21 cellular contexts compared by ENCODE assay signal in genomic region chr15:54979949-54980348, GRCh38.
"Had no signal": no experiment of that assay in that cellular context is flagged by ENCODE, and none has a peak within 500 bp of the region (broad histone marks: within the 10 kb centered on the region; RNA-seq: fewer than 3 reads in every experiment).

No MANE protein-coding gene starts in this region.

- H3K4me3 Mint-ChIP-seq: naive thymus-derived CD4-positive, alpha-beta T cell; neural crest cell had no signal

- H3K9me3 Mint-ChIP-seq: neural crest cell had no signal

- H3K36me3 Mint-ChIP-seq: naive thymus-derived CD4-positive, alpha-beta T cell had no signal

- H3K27me3 ChIP-seq: esophagus muscularis mucosa, gastrocnemius medialis, heart right ventricle, ovary, stomach, transverse colon had no signal

- H3K27ac ChIP-seq: coronary artery, esophagus muscularis mucosa, gastrocnemius medialis, heart right ventricle, ovary, stomach, thoracic aorta, transverse colon had no signal

- DNase-seq: effector CD8-positive, alpha-beta T cell; gastrocnemius medialis; heart right ventricle; hypothalamus; kidney; left cardiac atrium; left ventricle myocardium superior; naive thymus-derived CD4-positive, alpha-beta T cell; nucleus accumbens; ovary; right cardiac atrium; small intestine; stimulated activated CD4-positive, alpha-beta T cell treated with anti-CD3 and anti-CD28 coated beads, Interleukin-12 subunit alpha, Interleukin-12 subunit beta, amount 100 ng/mL, for 4 hours; stimulated activated naive CD4-positive, alpha-beta T cell; stomach; substantia nigra; transverse colon had no signal

- H3K36me3 ChIP-seq: esophagus muscularis mucosa, gastrocnemius medialis, heart right ventricle, ovary, stomach, thoracic aorta, transverse colon had no signal

- H3K4me1 ChIP-seq: gastrocnemius medialis, heart right ventricle, stomach, transverse colon had no signal

- H3K4me1 Mint-ChIP-seq: naive thymus-derived CD4-positive, alpha-beta T cell; neural crest cell had no signal

- H3K9me3 ChIP-seq: esophagus muscularis mucosa, gastrocnemius medialis, ovary, stomach, thoracic aorta, transverse colon had no signal

- H3K27ac Mint-ChIP-seq: naive thymus-derived CD4-positive, alpha-beta T cell had no signal

- H3K4me3 ChIP-seq: coronary artery, esophagus muscularis mucosa, gastrocnemius medialis, heart right ventricle, ovary, stomach, thoracic aorta, transverse colon had no signal

- ATAC-seq: gastrocnemius medialis; heart right ventricle; left cardiac atrium; left ventricle myocardium superior; naive thymus-derived CD4-positive, alpha-beta T cell; right cardiac atrium had no signal
